11 cellular contexts compared by ENCODE assay signal in genomic region chr18:79855147-79855910, GRCh38. TPM values are rescaled to one million over a fixed set of nuclear protein-coding genes. Genes with fewer than 3 reads are reported as not detected.
DNase-seq lines count a peak whose midpoint lies in the region; ATAC-seq and FAIRE-seq lines count a peak whose summit lies in the region.
"Had no signal": no experiment of that assay in that cellular context is flagged by ENCODE, and none has a peak within 500 bp of the region (broad histone marks: within the 10 kb centered on the region; RNA-seq: fewer than 3 reads in every experiment).

No MANE protein-coding gene starts in this region.

- H3K9me3 ChIP-seq in small intestine (ENCODE audit: control insufficient read depth, low read depth) = no peaks in the 10 kb centered on the region
- no peaks in the 10 kb centered on the region for H3K9me3 ChIP-seq in effector memory CD4-positive, alpha-beta T cell (ENCODE audit: control insufficient read depth, low read length)
- H3K9me3 ChIP-seq: HAP-1 had no signal

- H3K4me3 Mint-ChIP-seq in activated CD4-positive, alpha-beta memory T cell treated with anti-CD3 and anti-CD28 coated beads, Interleukin-2, amount 10 ng/mL, durations not matched to agents 7 days and 5 days = no peak overlapping the region
- H3K4me3 Mint-ChIP-seq: neural crest cell, WTC11 had no signal

- no peak overlapping the region for H3K27ac ChIP-seq in small intestine (ENCODE audit: low read depth in 1 of 2, low read length in 1 of 2)
- no peak overlapping the region for H3K27ac ChIP-seq in effector memory CD4-positive, alpha-beta T cell (ENCODE audit: insufficient read depth, low read length, poor library complexity, severe bottlenecking)

- CTCF ChIA-PET in activated CD4-positive, alpha-beta memory T cell treated with anti-CD3 and anti-CD28 coated beads, Interleukin-2, amount 10 ng/mL, durations not matched to agents 7 days and 5 days (lab: Charles Lee) = no interaction called here

- H3K4me1 ChIP-seq in small intestine (ENCODE audit: control insufficient read depth in 2 of 2, insufficient read depth in 1 of 2, low read depth in 1 of 2, low read length in 1 of 2) = no peaks in the 10 kb centered on the region
- H3K4me1 ChIP-seq in effector memory CD4-positive, alpha-beta T cell (ENCODE audit: control insufficient read depth, insufficient read depth, low read length, poor library complexity, severe bottlenecking) = no peaks in the 10 kb centered on the region
- H3K4me1 ChIP-seq: HAP-1 had no signal

- H3K27ac Mint-ChIP-seq in activated CD4-positive, alpha-beta memory T cell treated with anti-CD3 and anti-CD28 coated beads, Interleukin-2, amount 10 ng/mL, durations not matched to agents 7 days and 5 days = no peak overlapping the region
- H3K27ac Mint-ChIP-seq: WTC11 had no signal

- no peak for ATAC-seq in left ventricle myocardium superior
- no peak for ATAC-seq in Right ventricle myocardium inferior
- peak; percentile 94 for ATAC-seq in HG02885 (IDR thresholded peaks at IDR 0.05; ENCODE audit: poor library complexity, unreplicated experiment)
- ATAC-seq: WTC11 had no signal

- no peaks in the 10 kb centered on the region for H3K4me1 Mint-ChIP-seq in activated CD4-positive, alpha-beta memory T cell treated with anti-CD3 and anti-CD28 coated beads, Interleukin-2, amount 10 ng/mL, durations not matched to agents 7 days and 5 days

- no peaks in the 10 kb centered on the region for H3K27me3 ChIP-seq in small intestine (ENCODE audit: control insufficient read depth in 2 of 2, insufficient read depth in 2 of 2, low read length in 2 of 2)
- H3K27me3 ChIP-seq in effector memory CD4-positive, alpha-beta T cell (replicated peaks; ENCODE audit: control insufficient read depth, insufficient read depth, low read length, poor library complexity, severe bottlenecking) = no peaks in the 10 kb centered on the region

- no peak for FAIRE-seq in small intestine (lab: Jason Lieb, UNC)

- no peaks in the 10 kb centered on the region for H3K36me3 ChIP-seq in small intestine (ENCODE audit: control insufficient read depth in 2 of 2, insufficient read depth in 2 of 2, low read length in 2 of 2)
- no peaks in the 10 kb centered on the region for H3K36me3 ChIP-seq in effector memory CD4-positive, alpha-beta T cell (ENCODE audit: control insufficient read depth, insufficient read depth, low read length)
- H3K36me3 ChIP-seq: HAP-1 had no signal

- 73 to 80% (median 76%) methylated on average over 17 of the region's 17 CpGs for WGBS in small intestine, 3 donors

- DNase-seq in left ventricle myocardium superior = peak; percentile 18
- DNase-seq in Right ventricle myocardium inferior (ENCODE audit: missing footprints) = no peak
- DNase-seq in RPMI7951 (ENCODE audit: low read depth) = peak; percentile 62
- no peak for DNase-seq in activated gamma-delta T cell (lab: John Stamatoyannopoulos, UW)
- DNase-seq in small intestine = no peak
- DNase-seq in effector memory CD4-positive, alpha-beta T cell = no peak
- DNase-seq in activated CD4-positive, alpha-beta memory T cell treated with anti-CD3 and anti-CD28 coated beads, Interleukin-2, amount 10 ng/mL, durations not matched to agents 7 days and 5 days = no peak

- H3K27me3 Mint-ChIP-seq in activated CD4-positive, alpha-beta memory T cell treated with anti-CD3 and anti-CD28 coated beads, Interleukin-2, amount 10 ng/mL, durations not matched to agents 7 days and 5 days = no peaks in the 10 kb centered on the region

- no peaks in the 10 kb centered on the region for H3K36me3 Mint-ChIP-seq in activated CD4-positive, alpha-beta memory T cell treated with anti-CD3 and anti-CD28 coated beads, Interleukin-2, amount 10 ng/mL, durations not matched to agents 7 days and 5 days (ENCODE audit: low read depth)
- H3K36me3 Mint-ChIP-seq: WTC11 had no signal

- H3K9me3 Mint-ChIP-seq in activated CD4-positive, alpha-beta memory T cell treated with anti-CD3 and anti-CD28 coated beads, Interleukin-2, amount 10 ng/mL, durations not matched to agents 7 days and 5 days = no peaks in the 10 kb centered on the region
- H3K9me3 Mint-ChIP-seq: neural crest cell, WTC11 had no signal

- no peak overlapping the region for H3K4me3 ChIP-seq in small intestine (ENCODE audit: low read depth in 1 of 2, low read length in 2 of 2)
- H3K4me3 ChIP-seq in effector memory CD4-positive, alpha-beta T cell (ENCODE audit: insufficient read depth, low read depth, low read length, poor library complexity, severe bottlenecking) = no peak overlapping the region
- H3K4me3 ChIP-seq: HAP-1 had no signal

- intact Hi-C loops in left ventricle myocardium superior (cut with micrococcal nuclease) = no loop called here
- intact Hi-C loops in Right ventricle myocardium inferior (cut with DNase I) = no loop called here

- POLR2A ChIA-PET in activated CD4-positive, alpha-beta memory T cell treated with anti-CD3 and anti-CD28 coated beads, Interleukin-2, amount 10 ng/mL, durations not matched to agents 7 days and 5 days (lab: Charles Lee) = interaction anchor here (0.6 kb wide), 1 partner anchor 264 kb away, joined by 3 read pairs; no protein-coding TSS in a partner anchor

RNA-seq across cellular contexts. Expression of gene KCNG2, which starts 57.6 kb away (rescaled TPM):
- total RNA-seq in left ventricle myocardium superior = not detected
- total RNA-seq in Right ventricle myocardium inferior = not detected
- not detected in 2 replicates for total RNA-seq in RPMI7951 (2014; rRNA removed; shearing (Covaris generic))
- under 1 TPM in 1 of 3 donors, not detected in 2; 0.10 TPM for polyA plus RNA-seq in small intestine
- total RNA-seq in activated CD4-positive, alpha-beta memory T cell treated with anti-CD3 and anti-CD28 coated beads, Interleukin-2, amount 10 ng/mL, durations not matched to agents 7 days and 5 days = not detected
- total RNA-seq: neural crest cell had no signal

Comparison
In these comparisons a context has a peak if more than half of its experiments do, and no peak if none do; other contexts are left out.
1. DNase-seq: peak in left ventricle myocardium superior (single experiment) and RPMI7951 (single experiment); none in Right ventricle myocardium inferior (single experiment), activated gamma-delta T cell (single experiment), small intestine (single experiment), effector memory CD4-positive, alpha-beta T cell (0 of 3) and activated CD4-positive, alpha-beta memory T cell treated with anti-CD3 and anti-CD28 coated beads, Interleukin-2, amount 10 ng/mL, durations not matched to agents 7 days and 5 days (single experiment).